Comparison of ENCODE assay signal across 8 cellular contexts in genomic region chr14:100586520-100587247, GRCh38. TPM values are rescaled to one million over a fixed set of nuclear protein-coding genes. Genes with fewer than 3 reads are reported as not detected.
DNase-seq lines count a peak whose midpoint lies in the region; ATAC-seq and TF ChIP-seq lines count a peak whose summit lies in the region.

No MANE protein-coding gene starts in this region.

- no peak for TF ChIP-seq POLR2A in breast epithelium (IDR thresholded peaks at IDR 0.05)

- H3K27me3 ChIP-seq in breast epithelium (peaks cover 0 to 9% of the 10 kb centered on the region in 2 donors), left lung (peaks cover 14 to 59% of the 10 kb centered on the region in 2 donors)

- H3K4me3 ChIP-seq in breast epithelium (peak overlapping the region; percentile 42 to 83 (median 68)), left lung (peak overlapping the region; percentile 38 to 53)

- intact Hi-C loops in breast epithelium (cut with DNase I; ENCODE audit: low total_unique reads) (no loop called here), left lung (cut with DNase I) (no loop called here)

- ATAC-seq in left lung: peak; percentile 82

- H3K36me3 ChIP-seq in breast epithelium (no peaks in the 10 kb centered on the region), left lung (no peaks in the 10 kb centered on the region)

- no peaks in the 10 kb centered on the region for H3K4me1 ChIP-seq in breast epithelium
- H3K4me1 ChIP-seq in left lung: peaks cover 0 to 10% of the 10 kb centered on the region in 2 donors

- H3K9me3 ChIP-seq in breast epithelium: no peaks in the 10 kb centered on the region
- H3K9me3 ChIP-seq in left lung: no peaks in the 10 kb centered on the region

- DNase-seq in NCI-H2107 treated with DMSO at 0.1 percent for 48 hours (lab: John Stamatoyannopoulos, UW; ENCODE audit: unreplicated experiment) (peak; percentile 55), NCI-H2107 (lab: John Stamatoyannopoulos, UW) (no peak), RKO (ENCODE audit: low spot score) (peak; percentile 91), breast epithelium (ENCODE audit: low spot score in 2 of 2) (no peak), left lung (peak in 1 of 2 donors; percentile 83), kidney glomerular epithelial cell (lab: John Stamatoyannopoulos, UW) (no peak), islet precursor cell (no peak)
- peak; percentile 54 for DNase-seq in stimulated activated CD8-positive, alpha-beta memory T cell treated with anti-CD3 and anti-CD28 coated beads, Interleukin-4, amount 100 ng/mL, for 48 hours

- no peak for TF ChIP-seq CTCF in breast epithelium (IDR thresholded peaks at IDR 0.05)
- no peak for TF ChIP-seq CTCF in left lung (IDR thresholded peaks at IDR 0.05)

- H3K27ac ChIP-seq in breast epithelium: peak overlapping the region in 1 of 2 donors; percentile 7
- H3K27ac ChIP-seq in left lung: no peak overlapping the region

RNA-seq across cellular contexts. Expression of gene BEGAIN, which starts 0.5 kb away (rescaled TPM):
- 1 to 10 TPM in 2 of 3 donors, under 1 TPM in 1; 0.64 to 4.1 (median 2.0) TPM for total RNA-seq in breast epithelium
- total RNA-seq in left lung: 1 to 10 TPM; 1.3 to 1.5 TPM

Comparison
In these comparisons a context has a peak if more than half of its experiments do, and no peak if none do; other contexts are left out.
1. DNase-seq: peak in NCI-H2107 treated with DMSO at 0.1 percent for 48 hours (single experiment), RKO (single experiment) and stimulated activated CD8-positive, alpha-beta memory T cell treated with anti-CD3 and anti-CD28 coated beads, Interleukin-4, amount 100 ng/mL, for 48 hours (single experiment); none in NCI-H2107 (single experiment), breast epithelium (0 of 2), kidney glomerular epithelial cell (single experiment) and islet precursor cell (single experiment).